In genomic region chr12:9866786-9867379, GRCh38 we compare ENCODE assay signal across 3 cellular contexts.
TF ChIP-seq lines count a peak whose summit lies in the region.

No MANE protein-coding gene starts in this region.

TF ChIP-seq in A549, 52 proteins besides CTCF, POLR2A, EP300 and RAD21:
- TF ChIP-seq HOXB13 (CRISPR knock-in tag; IDR thresholded peaks at IDR 0.05; ENCODE audit: low read depth) = no peak
- TF ChIP-seq MAFK (IDR thresholded peaks at IDR 0.05; ENCODE audit: partially characterized antibody) = peak; percentile 38

TF ChIP-seq in GM23338, 12 proteins besides CTCF, POLR2A, EP300 and RAD21:
- no peak for TF ChIP-seq NANOG (IDR thresholded peaks at IDR 0.05; ENCODE audit: borderline replicate concordance)
- TF ChIP-seq POLR2AphosphoS5 (IDR thresholded peaks at IDR 0.05; ENCODE audit: low read depth) = no peak
- TF ChIP-seq ZNF331 (CRISPR knock-in tag; IDR thresholded peaks at IDR 0.05; ENCODE audit: low read depth) = no peak
- TF ChIP-seq ZNF462 (CRISPR knock-in tag; IDR thresholded peaks at IDR 0.05) = no peak
- no peak for TF ChIP-seq ZNF114 (CRISPR knock-in tag; IDR thresholded peaks at IDR 0.05)
- TF ChIP-seq JUNB (IDR thresholded peaks at IDR 0.05; ENCODE audit: unreplicated experiment) = no peak
- TF ChIP-seq EZH2 (IDR thresholded peaks at IDR 0.05; ENCODE audit: low read depth, unreplicated experiment) = no peak
- no peak for TF ChIP-seq EZH2phosphoT487 (IDR thresholded peaks at IDR 0.05; ENCODE audit: unreplicated experiment)
- TF ChIP-seq STAT1 (IDR thresholded peaks at IDR 0.05; ENCODE audit: unreplicated experiment) = no peak
- TF ChIP-seq ETS1 (IDR thresholded peaks at IDR 0.05) = no peak
- no peak for TF ChIP-seq REST (IDR thresholded peaks at IDR 0.05; ENCODE audit: unreplicated experiment)
- no peak for TF ChIP-seq CREB1 (CRISPR knock-in tag; IDR thresholded peaks at IDR 0.05; ENCODE audit: low read depth)

TF ChIP-seq in GM12878, 131 proteins besides CTCF, POLR2A, EP300 and RAD21:
- TF ChIP-seq REST (IDR thresholded peaks at IDR 0.05; ENCODE audit: low read depth, low read length) = no peak
- no peak for TF ChIP-seq PAX5 (IDR thresholded peaks at IDR 0.05; ENCODE audit: borderline replicate concordance, low read depth, low read length)
- no peak for TF ChIP-seq MEF2A (IDR thresholded peaks at IDR 0.05; ENCODE audit: insufficient read depth, low read depth, low read length)
- TF ChIP-seq IRF5 (IDR thresholded peaks at IDR 0.05; ENCODE audit: borderline replicate concordance) = no peak
TF ChIP-seq in GM12878: peak in this region for 0.
